Comparison of ENCODE assay signal across 1 cellular context in genomic region chr11:64854534-64855502, GRCh38.
TF ChIP-seq lines count a peak whose summit lies in the region.

No MANE protein-coding gene starts in this region.

TF ChIP-seq in GM23338, 12 proteins besides CTCF, POLR2A, EP300 and RAD21 (continued from another document):
- TF ChIP-seq ZNF462 (CRISPR knock-in tag; IDR thresholded peaks at IDR 0.05): no peak
- TF ChIP-seq EZH2phosphoT487 (IDR thresholded peaks at IDR 0.05; ENCODE audit: unreplicated experiment): no peak
